25 cellular contexts compared by ENCODE assay signal in genomic region chr9:88441301-88442007, GRCh38. TPM values are rescaled to one million over a fixed set of nuclear protein-coding genes. Genes with fewer than 3 reads are reported as not detected.
DNase-seq lines count a peak whose midpoint lies in the region; ATAC-seq, FAIRE-seq and TF ChIP-seq lines count a peak whose summit lies in the region.
"Had no signal": no experiment of that assay in that cellular context is flagged by ENCODE, and none has a peak within 500 bp of the region (broad histone marks: within the 10 kb centered on the region; RNA-seq: fewer than 3 reads in every experiment).

No MANE protein-coding gene starts in this region.

- H3K27me3 ChIP-seq in HepG2 (ENCODE audit: control insufficient read depth in 1 of 2, insufficient read depth in 2 of 2, low read length in 2 of 2): no peaks in the 10 kb centered on the region
- no peaks in the 10 kb centered on the region for H3K27me3 ChIP-seq in right lobe of liver
- no peaks in the 10 kb centered on the region for H3K27me3 ChIP-seq in uterus
- no peaks in the 10 kb centered on the region for H3K27me3 ChIP-seq in ascending aorta

- no peaks in the 10 kb centered on the region for H3K27me3 Mint-ChIP-seq in mesothelial cell of epicardium (ENCODE audit: low read depth)
- H3K27me3 Mint-ChIP-seq: CD8-positive, alpha-beta memory T cell had no signal

- no peaks in the 10 kb centered on the region for H3K9me3 ChIP-seq in HepG2 (ENCODE audit: low read length)
- no peaks in the 10 kb centered on the region for H3K9me3 ChIP-seq in right lobe of liver
- no peaks in the 10 kb centered on the region for H3K9me3 ChIP-seq in uterus
- H3K9me3 ChIP-seq in ascending aorta: no peaks in the 10 kb centered on the region

- H3K27ac Mint-ChIP-seq in mesothelial cell of epicardium: peak overlapping the region; percentile 48

- 96% methylated on average over 15 of the region's 15 CpGs for WGBS in HepG2 (ENCODE audit: low lambda C conversion rate)
- 96% methylated on average over 15 of the region's 15 CpGs for WGBS in right lobe of liver (ENCODE audit: insufficient coverage, low coverage, low lambda C conversion rate, missing lambda C conversion rate)

- no peak for TF ChIP-seq CTCF in HepG2 (CRISPR knock-in tag; IDR thresholded peaks at IDR 0.05)
- no peak for TF ChIP-seq CTCF in right lobe of liver (IDR thresholded peaks at IDR 0.05)
- no peak for TF ChIP-seq CTCF in mesothelial cell of epicardium (IDR thresholded peaks at IDR 0.05; ENCODE audit: unreplicated experiment)
- no peak for TF ChIP-seq CTCF in uterus (IDR thresholded peaks at IDR 0.05)
- no peak for TF ChIP-seq CTCF in ascending aorta (IDR thresholded peaks at IDR 0.05)

- TF ChIP-seq RAD21 in HepG2 (CRISPR knock-in tag; IDR thresholded peaks at IDR 0.05): no peak

- H3K4me3 ChIP-seq in HepG2 (replicated peaks in 1 of 3; ENCODE audit: insufficient read depth in 1 of 3, low read depth in 2 of 3, low read length in 3 of 3) (no peak overlapping the region), right lobe of liver (no peak overlapping the region), uterus (no peak overlapping the region), ascending aorta (no peak overlapping the region)

- peaks cover 17% of the 10 kb centered on the region for H3K9me3 Mint-ChIP-seq in mesothelial cell of epicardium

- no peak overlapping the region for H2AFZ ChIP-seq in HepG2 (ENCODE audit: low read length)

- H3K27ac ChIP-seq in HepG2 (ENCODE audit: extremely low read length, insufficient read depth, low read length): no peak overlapping the region
- H3K27ac ChIP-seq in right lobe of liver: no peak overlapping the region
- no peak overlapping the region for H3K27ac ChIP-seq in uterus
- no peak overlapping the region for H3K27ac ChIP-seq in ascending aorta
- H3K27ac ChIP-seq: 22Rv1, C4-2B had no signal

- ATAC-seq in HepG2 (no peak), right lobe of liver (no peak)
- ATAC-seq: HCT116, Panc1, SK-N-SH treated with all-trans-retinoic acid at 6 μM for 48 hours had no signal

- no peak overlapping the region for H3K4me2 ChIP-seq in HepG2 (ENCODE audit: low read depth, low read length)

- H3K4me1 Mint-ChIP-seq in mesothelial cell of epicardium: peaks cover 7% of the 10 kb centered on the region

- POLR2A ChIA-PET in HepG2 (lab: Yijun Ruan, JAX): no interaction called here

- TF ChIP-seq POLR2A in HepG2 (IDR thresholded peaks at IDR 0.05; ENCODE audit: insufficient read depth in 1 of 2, low read depth in 2 of 2, low read length in 2 of 2): no peak
- TF ChIP-seq POLR2A in right lobe of liver (IDR thresholded peaks at IDR 0.05): no peak
- TF ChIP-seq POLR2A in uterus (IDR thresholded peaks at IDR 0.05): no peak

- H4K20me1 ChIP-seq in HepG2 (ENCODE audit: insufficient read depth, low read length): no peaks in the 10 kb centered on the region

- 0 out of 5 replicates have a peak, but pooled peaks cover 0 to 3% of the 10 kb centered on the region in 2 experiments for H3K36me3 ChIP-seq in HepG2 (replicated peaks in 1 of 2; ENCODE audit: control insufficient read depth in 1 of 2, insufficient read depth in 2 of 2, low read length in 2 of 2)
- no peaks in the 10 kb centered on the region for H3K36me3 ChIP-seq in right lobe of liver
- H3K36me3 ChIP-seq in uterus: no peaks in the 10 kb centered on the region
- H3K36me3 ChIP-seq in ascending aorta: peaks cover 0 to 17% of the 10 kb centered on the region in 2 donors

- H3K36me3 Mint-ChIP-seq in mesothelial cell of epicardium: peaks cover 49% of the 10 kb centered on the region

- no peak for FAIRE-seq in HepG2 (lab: Jason Lieb, UNC)
- FAIRE-seq: GM12892 had no signal

- intact Hi-C loops in HepG2 (cut with micrococcal nuclease; ENCODE audit: unreplicated experiment) (no loop called here), right lobe of liver (cut with DNase I) (no loop called here), uterus (cut with DNase I; ENCODE audit: low total_unique reads) (no loop called here), ascending aorta (cut with DNase I) (no loop called here)

- no peak overlapping the region for H3K9ac ChIP-seq in HepG2 (ENCODE audit: insufficient read depth, low read depth, low read length)

- in situ Hi-C loops in HepG2 (cut with HindIII; ENCODE audit: extremely low pct_ligation_motif_present, low pct_unique_long_range_greater_than_20kb): no loop called here

- CTCF ChIA-PET in HepG2 (lab: Yijun Ruan, JAX; ENCODE audit: low intra/inter-chr PET ratio, low total read pairs): no interaction called here

- no peak overlapping the region for H3K4me3 Mint-ChIP-seq in mesothelial cell of epicardium
- H3K4me3 Mint-ChIP-seq: CD8-positive, alpha-beta memory T cell had no signal

- TF ChIP-seq EP300 in HepG2 (IDR thresholded peaks at IDR 0.05; ENCODE audit: low read depth in 2 of 2, low read length in 2 of 2) (no peak), HepG2 (CRISPR knock-in tag; IDR thresholded peaks at IDR 0.05; ENCODE audit: borderline replicate concordance) (no peak)

- peaks cover 43% of the 10 kb centered on the region for H3K4me1 ChIP-seq in HepG2 (ENCODE audit: insufficient read depth, low read length)
- peaks cover 0 to 16% (median 4%) of the 10 kb centered on the region in 4 donors for H3K4me1 ChIP-seq in right lobe of liver
- H3K4me1 ChIP-seq in uterus: no peaks in the 10 kb centered on the region
- H3K4me1 ChIP-seq in ascending aorta: no peaks in the 10 kb centered on the region

- BruUV-seq in HepG2 (replicated peaks; lab: Mats Ljungman, UMichigan): no TSS peak

- peaks cover 43% of the 10 kb centered on the region for H3K79me2 ChIP-seq in HepG2 (ENCODE audit: insufficient read depth, low read length)

- DNase-seq in HepG2 (ENCODE audit: low spot score) (no peak), right lobe of liver (no peak), cortex of kidney (lab: John Stamatoyannopoulos, UW) (peak; percentile 21), mesothelial cell of epicardium (ENCODE audit: low spot score in 2 of 2, unreplicated experiment in 2 of 2) (no peak), uterus (no peak), ascending aorta (ENCODE audit: low spot score in 2 of 2) (no peak), GM19240 (ENCODE audit: insufficient read length, low spot score) (no peak), NCI-H1694 treated with DMSO at 0.1 percent for 48 hours (lab: John Stamatoyannopoulos, UW) (no peak)
- DNase-seq: Calu3; CD8-positive, alpha-beta memory T cell; DMS153; GOT3; KBM-7; NCI-H1092; NCI-H1436 treated with DMSO at 0.1 percent for 48 hours; NCI-H2029; NCI-H226; NCI-H510A treated with DMSO at 0.1 percent for 48 hours; NCI-H748 treated with DMSO at 0.1 percent for 48 hours had no signal

TF ChIP-seq in HepG2, 621 proteins besides CTCF, POLR2A, EP300 and RAD21 (continues in another document):
- TF ChIP-seq SIX4 (CRISPR knock-in tag; IDR thresholded peaks at IDR 0.05): no peak
- TF ChIP-seq SP4 (CRISPR knock-in tag; IDR thresholded peaks at IDR 0.05): no peak
- TF ChIP-seq TAF15 (IDR thresholded peaks at IDR 0.05; ENCODE audit: low read depth, low read length, poor library complexity, severe bottlenecking): no peak
- no peak for TF ChIP-seq ZNF274 (CRISPR knock-in tag; IDR thresholded peaks at IDR 0.05)
- no peak for TF ChIP-seq ARID2 (CRISPR knock-in tag; IDR thresholded peaks at IDR 0.05; ENCODE audit: borderline replicate concordance)
- TF ChIP-seq BORCS8-MEF2B (CRISPR knock-in tag; IDR thresholded peaks at IDR 0.05): no peak
- TF ChIP-seq, protein P1, sequence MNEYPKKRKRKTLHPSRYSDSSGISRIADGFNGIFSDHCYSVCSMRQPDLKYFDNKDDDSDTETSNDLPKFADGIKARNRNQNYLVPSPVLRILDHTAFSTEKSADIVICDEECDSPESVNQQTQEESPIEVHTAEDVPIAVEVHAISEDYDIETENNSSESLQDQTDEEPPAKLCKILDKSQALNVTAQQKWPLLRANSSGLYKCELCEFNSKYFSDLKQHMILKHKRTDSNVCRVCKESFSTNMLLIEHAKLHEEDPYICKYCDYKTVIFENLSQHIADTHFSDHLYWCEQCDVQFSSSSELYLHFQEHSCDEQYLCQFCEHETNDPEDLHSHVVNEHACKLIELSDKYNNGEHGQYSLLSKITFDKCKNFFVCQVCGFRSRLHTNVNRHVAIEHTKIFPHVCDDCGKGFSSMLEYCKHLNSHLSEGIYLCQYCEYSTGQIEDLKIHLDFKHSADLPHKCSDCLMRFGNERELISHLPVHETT (CRISPR knock-in tag; conservative IDR thresholded peaks at IDR 0.05): no peak
- no peak for TF ChIP-seq RARG (CRISPR knock-in tag; IDR thresholded peaks at IDR 0.05; ENCODE audit: low read depth)

RNA-seq across cellular contexts. Expression of gene SPIN1, which starts 53.2 kb away (rescaled TPM):
- total RNA-seq in HepG2 (2016; rRNA removed; fragmentation: Illumina TruSeq; extraction: Trizol) (24.3 and 38.4 TPM in 2 replicates), right lobe of liver (10 to 100 TPM; 15.7 to 21.2 (median 18.7) TPM), mesothelial cell of epicardium (181 to 194 TPM (median 187 TPM) in 3 replicates), uterus (100 to 1,000 TPM in 3 of 4 donors, 10 to 100 TPM in 1; 55.8 to 388 (median 127) TPM), ascending aorta (11.6 TPM)
- total RNA-seq in HepG2 (2016; cell fraction: cytosol; rRNA removed; fragmentation: Illumina TruSeq; extraction: Trizol; ENCODE audit: low read depth): 12.5 and 14.0 TPM in 2 replicates
- total RNA-seq in HepG2 (2016; cell fraction: insoluble cytoplasmic fraction; rRNA removed; fragmentation: Illumina TruSeq; extraction: Trizol): 24.5 and 35.0 TPM in 2 replicates
- 28.2 and 28.5 TPM in 2 replicates for total RNA-seq in HepG2 (2016; cell fraction: membrane; rRNA removed; fragmentation: Illumina TruSeq; extraction: Trizol)
- total RNA-seq in HepG2 (2016; cell fraction: nucleus; rRNA removed; fragmentation: Illumina TruSeq; extraction: Trizol): 19.6 and 24.3 TPM in 2 replicates
- polyA plus RNA-seq in HepG2 (2011; rRNA removed): 17.9 and 20.0 TPM in 2 replicates
- 9.8 and 17.5 TPM in 2 replicates for polyA plus RNA-seq in HepG2 (2011; cell fraction: cytosol; rRNA removed)
- polyA plus RNA-seq in HepG2 (2011; cell fraction: nucleus; rRNA removed): 15.1 and 18.4 TPM in 2 replicates
- polyA plus RNA-seq in HepG2 (2012): 18.2 and 18.8 TPM in 2 replicates
- polyA plus RNA-seq in HepG2 (2016; cell fraction: cytosol; fragmentation: Illumina TruSeq; extraction: Trizol; ENCODE audit: low read depth): 2.3 and 2.7 TPM in 2 replicates
- 33.7 and 34.5 TPM in 2 replicates for polyA plus RNA-seq in HepG2 (2016; cell fraction: insoluble cytoplasmic fraction; fragmentation: Illumina TruSeq; extraction: Trizol; ENCODE audit: low read depth)
- 13.0 and 14.7 TPM in 2 replicates for polyA plus RNA-seq in HepG2 (2016; cell fraction: membrane; fragmentation: Illumina TruSeq; extraction: Trizol; ENCODE audit: low read depth)
- polyA plus RNA-seq in HepG2 (2016; cell fraction: nucleus; fragmentation: Illumina TruSeq; extraction: Trizol; ENCODE audit: insufficient read depth, low read depth): 27.7 and 31.7 TPM in 2 replicates
- 20.1 and 42.8 TPM in 2 replicates for polyA minus RNA-seq in HepG2 (2011; rRNA and poly(A)+ RNA removed; ENCODE audit: low replicate concordance)
- 17.2 and 17.5 TPM in 2 replicates for polyA minus RNA-seq in HepG2 (2011; cell fraction: cytosol; rRNA and poly(A)+ RNA removed)
- 21.2 and 23.7 TPM in 2 replicates for polyA minus RNA-seq in HepG2 (2011; cell fraction: nucleus; rRNA and poly(A)+ RNA removed)
